23 cellular contexts compared by ENCODE assay signal in genomic region chr6:91149914-91150674, GRCh38.
DNase-seq lines count a peak whose midpoint lies in the region; ATAC-seq, FAIRE-seq and TF ChIP-seq lines count a peak whose summit lies in the region.
"Had no signal": no experiment of that assay in that cellular context is flagged by ENCODE, and none has a peak within 500 bp of the region (broad histone marks: within the 10 kb centered on the region; RNA-seq: fewer than 3 reads in every experiment).

No MANE protein-coding gene starts in this region.

- peaks cover 23% of the 10 kb centered on the region for H3K4me1 Mint-ChIP-seq in astrocyte (ENCODE audit: low read depth, unreplicated experiment)
- no peaks in the 10 kb centered on the region for H3K4me1 Mint-ChIP-seq in CD4-positive, alpha-beta memory T cell
- no peaks in the 10 kb centered on the region for H3K4me1 Mint-ChIP-seq in CD4-positive, alpha-beta T cell (ENCODE audit: low read depth)
- H3K4me1 Mint-ChIP-seq: activated naive CD8-positive, alpha-beta T cell treated with anti-CD3 and anti-CD28 coated beads, Interleukin-2, amount 10 ng/mL, durations not matched to agents 7 days and 5 days had no signal

- H3K9ac ChIP-seq in HCT116 (ENCODE audit: low read length) (no peak overlapping the region), astrocyte (ENCODE audit: low read length) (no peak overlapping the region)
- H3K9ac ChIP-seq: BLaER1, SK-N-SH had no signal

- no peak for TF ChIP-seq CTCF in HCT116 (IDR thresholded peaks at IDR 0.05 in 2 of 3, conservative IDR thresholded peaks at IDR 0.05 in 1 of 3; ENCODE audit: borderline replicate concordance in 1 of 3, insufficient read depth in 1 of 3, low read depth in 2 of 3, low read length in 2 of 3)
- TF ChIP-seq CTCF in astrocyte (IDR thresholded peaks at IDR 0.05; ENCODE audit: insufficient read depth, low read depth, low read length): no peak
- no peak for TF ChIP-seq CTCF in CD4-positive, alpha-beta T cell (IDR thresholded peaks at IDR 0.05)

- no peak for TF ChIP-seq RAD21 in HCT116 (IDR thresholded peaks at IDR 0.05; ENCODE audit: low read depth)

- peak overlapping the region; percentile 80 for H3K27ac Mint-ChIP-seq in astrocyte (ENCODE audit: unreplicated experiment)
- H3K27ac Mint-ChIP-seq in CD4-positive, alpha-beta memory T cell: no peak overlapping the region
- H3K27ac Mint-ChIP-seq in CD4-positive, alpha-beta T cell: no peak overlapping the region
- H3K27ac Mint-ChIP-seq: activated B cell treated with CpG ODN at 0.5 μM for 24 hours; activated CD4-positive, alpha-beta memory T cell treated with anti-CD3 and anti-CD28 coated beads for 36 hours; activated naive CD8-positive, alpha-beta T cell treated with anti-CD3 and anti-CD28 coated beads, Interleukin-2, amount 10 ng/mL, durations not matched to agents 7 days and 5 days; dendritic cell treated with granulocyte-macrophage colony-stimulating factor and Interleukin-4, amounts not matched to agents 40 ng/mL and 50 ng/mL, for 4 days had no signal

- no peak overlapping the region for H3K4me3 Mint-ChIP-seq in astrocyte (ENCODE audit: unreplicated experiment)
- no peak overlapping the region for H3K4me3 Mint-ChIP-seq in CD4-positive, alpha-beta memory T cell
- no peak overlapping the region for H3K4me3 Mint-ChIP-seq in CD4-positive, alpha-beta T cell
- H3K4me3 Mint-ChIP-seq: activated B cell treated with CpG ODN at 0.5 μM for 24 hours; activated CD4-positive, alpha-beta memory T cell treated with anti-CD3 and anti-CD28 coated beads for 36 hours; activated naive CD8-positive, alpha-beta T cell treated with anti-CD3 and anti-CD28 coated beads, Interleukin-2, amount 10 ng/mL, durations not matched to agents 7 days and 5 days; dendritic cell treated with granulocyte-macrophage colony-stimulating factor and Interleukin-4, amounts not matched to agents 40 ng/mL and 50 ng/mL, for 4 days had no signal

- no peak for FAIRE-seq in astrocyte (lab: Jason Lieb, UNC)
- FAIRE-seq in frontal cortex (lab: Jason Lieb, UNC): no peak
- FAIRE-seq: D721Med had no signal

- ATAC-seq in HCT116 (no peak), Right ventricle myocardium superior (ENCODE audit: poor library complexity) (no peak)
- no peak for ATAC-seq in CD4-positive, alpha-beta T cell (ENCODE audit: poor library complexity)

- H3K4me3 ChIP-seq in HCT116 (replicated peaks in 1 of 2; ENCODE audit: low read depth in 1 of 2, low read length in 2 of 2) (no peak overlapping the region), astrocyte (ENCODE audit: insufficient read depth, low read depth, low read length) (no peak overlapping the region)
- no peak overlapping the region for H3K4me3 ChIP-seq in CD4-positive, alpha-beta memory T cell (ENCODE audit: low read length in 2 of 2)
- H3K4me3 ChIP-seq: BLaER1 had no signal

- RAD21 ChIA-PET in HCT116 (lab: Charles Lee; ENCODE audit: low non-redundant PET in 1 of 2, low total read pairs in 2 of 2, uncharacterized antibody in 2 of 2, unreplicated experiment in 2 of 2): no interaction called here

- H4K20me1 ChIP-seq in HCT116 (ENCODE audit: insufficient read depth) (no peaks in the 10 kb centered on the region), astrocyte (ENCODE audit: insufficient read depth, low read length) (no peaks in the 10 kb centered on the region)
- H4K20me1 ChIP-seq: BLaER1 had no signal

- no peak for TF ChIP-seq POLR2A in HCT116 (IDR thresholded peaks at IDR 0.05; ENCODE audit: borderline replicate concordance, extremely low read depth, insufficient read depth, insufficient read length)

- DNase-seq in HCT116 (ENCODE audit: low read depth, low spot score) (no peak), astrocyte (ENCODE audit: low read depth) (peak; percentile 82), foreskin melanocyte (peak; percentile 50), renal cortical epithelial cell (ENCODE audit: low read depth) (peak; percentile 81), frontal cortex (ENCODE audit: low spot score in 2 of 2) (no peak), Right ventricle myocardium superior (no peak)
- no peak for DNase-seq in CD4-positive, alpha-beta memory T cell
- no peak for DNase-seq in CD4-positive, alpha-beta T cell
- DNase-seq: activated B cell treated with CpG ODN at 0.5 μM for 24 hours; activated CD4-positive, alpha-beta memory T cell treated with anti-CD3 and anti-CD28 coated beads for 36 hours; activated effector memory CD4-positive, alpha-beta T cell treated with Interleukin-2 at 50 U/mL for 16 hours; activated naive CD8-positive, alpha-beta T cell treated with anti-CD3 and anti-CD28 coated beads, Interleukin-2, amount 10 ng/mL, durations not matched to agents 7 days and 5 days; EL; GOT3; NCI-H2081; NCI-H510A; RPMI8226; SK-N-SH; T1000; trophoblast cell had no signal

- no peak overlapping the region for H3K4me2 ChIP-seq in HCT116 (ENCODE audit: low read length)
- peak overlapping the region; percentile 52 for H3K4me2 ChIP-seq in astrocyte (ENCODE audit: low read length)
- H3K4me2 ChIP-seq: BLaER1, SK-N-SH had no signal

- POLR2A ChIA-PET in HCT116 (lab: Charles Lee): no interaction called here
- POLR2A ChIA-PET in CD4-positive, alpha-beta memory T cell (lab: Charles Lee; ENCODE audit: partially characterized antibody): no interaction called here
- POLR2A ChIA-PET in CD4-positive, alpha-beta T cell (lab: Charles Lee): no interaction called here

- no peaks in the 10 kb centered on the region for H3K9me2 ChIP-seq in HCT116 (ENCODE audit: insufficient read depth)
- H3K9me2 ChIP-seq: SK-N-SH had no signal

- BruUV-seq in HCT116 (replicated peaks; lab: Mats Ljungman, UMichigan): no TSS peak

- H3K9me3 ChIP-seq in HCT116 (ENCODE audit: control insufficient read depth in 1 of 2, insufficient read depth in 1 of 2, low read depth in 1 of 2, low read length in 2 of 2) (no peaks in the 10 kb centered on the region; a peak in 1 of 4 replicates), astrocyte (ENCODE audit: insufficient read depth, low read depth, low read length) (no peaks in the 10 kb centered on the region)
- no peaks in the 10 kb centered on the region for H3K9me3 ChIP-seq in CD4-positive, alpha-beta memory T cell (ENCODE audit: control insufficient read depth in 1 of 2, low read length in 2 of 2)
- no peaks in the 10 kb centered on the region for H3K9me3 ChIP-seq in CD4-positive, alpha-beta T cell (ENCODE audit: control insufficient read depth, low read length)
- H3K9me3 ChIP-seq: BLaER1, SK-N-SH had no signal

- intact Hi-C loops in HCT116 (cut with micrococcal nuclease) (no loop called here), Right ventricle myocardium superior (cut with DNase I) (no loop called here)
- intact Hi-C loops in CD4-positive, alpha-beta memory T cell (cut with micrococcal nuclease): no loop called here
- intact Hi-C loops in CD4-positive, alpha-beta T cell (cut with DNase I, micrococcal nuclease): no loop called here

- CTCF ChIA-PET in HCT116 (lab: Charles Lee): no interaction called here
- CTCF ChIA-PET in CD4-positive, alpha-beta memory T cell (lab: Charles Lee; ENCODE audit: partially characterized antibody): interaction anchor here (1.6 kb wide), 1 partner anchor 10 kb away, joined by 3 read pairs; no protein-coding TSS in a partner anchor
- CTCF ChIA-PET in CD4-positive, alpha-beta T cell (lab: Charles Lee): no interaction called here

- no peaks in the 10 kb centered on the region for H3K9me3 Mint-ChIP-seq in astrocyte (ENCODE audit: unreplicated experiment)
- H3K9me3 Mint-ChIP-seq in CD4-positive, alpha-beta memory T cell: peaks cover 0 to 2% (median 0%) of the 10 kb centered on the region in 8 donors
- H3K9me3 Mint-ChIP-seq in CD4-positive, alpha-beta T cell: no peaks in the 10 kb centered on the region
- H3K9me3 Mint-ChIP-seq: activated B cell treated with CpG ODN at 0.5 μM for 24 hours; activated CD4-positive, alpha-beta memory T cell treated with anti-CD3 and anti-CD28 coated beads for 36 hours; activated naive CD8-positive, alpha-beta T cell treated with anti-CD3 and anti-CD28 coated beads, Interleukin-2, amount 10 ng/mL, durations not matched to agents 7 days and 5 days; dendritic cell treated with granulocyte-macrophage colony-stimulating factor and Interleukin-4, amounts not matched to agents 40 ng/mL and 50 ng/mL, for 4 days had no signal

- no peaks in the 10 kb centered on the region for H3K79me2 ChIP-seq in HCT116 (ENCODE audit: insufficient read depth, low read length)
- no peaks in the 10 kb centered on the region for H3K79me2 ChIP-seq in astrocyte (ENCODE audit: insufficient read depth, low read length)

- H3K36me3 ChIP-seq in HCT116 (ENCODE audit: control insufficient read depth in 1 of 2, insufficient read depth in 2 of 2, low read length in 2 of 2) (no peaks in the 10 kb centered on the region), astrocyte (ENCODE audit: insufficient read depth, low read length) (no peaks in the 10 kb centered on the region)
- H3K36me3 ChIP-seq in CD4-positive, alpha-beta memory T cell (ENCODE audit: insufficient read depth, low read length): no peaks in the 10 kb centered on the region
- H3K36me3 ChIP-seq: BLaER1 had no signal

- H2AFZ ChIP-seq in HCT116 (ENCODE audit: low read depth, low read length, poor library complexity, severe bottlenecking): no peak overlapping the region
- H2AFZ ChIP-seq in astrocyte (ENCODE audit: low read depth, low read length): peak overlapping the region; percentile 6

- H3K27ac ChIP-seq in HCT116 (ENCODE audit: low read depth, low read length): no peak overlapping the region
- H3K27ac ChIP-seq in astrocyte (ENCODE audit: low read depth, low read length): peak overlapping the region; percentile 53
- H3K27ac ChIP-seq in CD4-positive, alpha-beta memory T cell (ENCODE audit: low read depth, low read length): no peak overlapping the region
- no peak overlapping the region for H3K27ac ChIP-seq in CD4-positive, alpha-beta T cell (ENCODE audit: low read depth, low read length)
- H3K27ac ChIP-seq: BLaER1 had no signal

- no peaks in the 10 kb centered on the region for H3K4me1 ChIP-seq in HCT116 (ENCODE audit: control insufficient read depth in 1 of 2, insufficient read depth in 2 of 2, low read length in 2 of 2)
- H3K4me1 ChIP-seq in astrocyte (ENCODE audit: insufficient read depth, low read length): peaks cover 13% of the 10 kb centered on the region
- no peaks in the 10 kb centered on the region for H3K4me1 ChIP-seq in CD4-positive, alpha-beta memory T cell (ENCODE audit: insufficient read depth, low read length)

- H3K27me3 ChIP-seq in HCT116 (ENCODE audit: insufficient read depth, low read length) (no peaks in the 10 kb centered on the region), astrocyte (ENCODE audit: insufficient read depth, low read length) (no peaks in the 10 kb centered on the region)
- H3K27me3 ChIP-seq in CD4-positive, alpha-beta memory T cell (ENCODE audit: insufficient read depth, low read length): no peaks in the 10 kb centered on the region
- no peaks in the 10 kb centered on the region for H3K27me3 ChIP-seq in CD4-positive, alpha-beta T cell (ENCODE audit: control insufficient read depth, insufficient read depth, low read length)
- H3K27me3 ChIP-seq: BLaER1 had no signal

- H3K36me3 Mint-ChIP-seq in astrocyte (ENCODE audit: low read depth, unreplicated experiment): no peaks in the 10 kb centered on the region
- no peaks in the 10 kb centered on the region for H3K36me3 Mint-ChIP-seq in CD4-positive, alpha-beta memory T cell
- no peaks in the 10 kb centered on the region for H3K36me3 Mint-ChIP-seq in CD4-positive, alpha-beta T cell (ENCODE audit: low read depth)
- H3K36me3 Mint-ChIP-seq: activated CD4-positive, alpha-beta memory T cell treated with anti-CD3 and anti-CD28 coated beads for 36 hours; activated naive CD8-positive, alpha-beta T cell treated with anti-CD3 and anti-CD28 coated beads, Interleukin-2, amount 10 ng/mL, durations not matched to agents 7 days and 5 days had no signal

- peaks cover under 1% of the 10 kb centered on the region for H3K27me3 Mint-ChIP-seq in astrocyte (ENCODE audit: low read depth, unreplicated experiment)
- peaks cover 0 to 2% of the 10 kb centered on the region in 2 donors for H3K27me3 Mint-ChIP-seq in CD4-positive, alpha-beta memory T cell
- no peaks in the 10 kb centered on the region for H3K27me3 Mint-ChIP-seq in CD4-positive, alpha-beta T cell
- H3K27me3 Mint-ChIP-seq: activated B cell treated with CpG ODN at 0.5 μM for 24 hours; activated CD4-positive, alpha-beta memory T cell treated with anti-CD3 and anti-CD28 coated beads for 36 hours; activated naive CD8-positive, alpha-beta T cell treated with anti-CD3 and anti-CD28 coated beads, Interleukin-2, amount 10 ng/mL, durations not matched to agents 7 days and 5 days; dendritic cell treated with granulocyte-macrophage colony-stimulating factor and Interleukin-4, amounts not matched to agents 40 ng/mL and 50 ng/mL, for 4 days had no signal

Comparison
In these comparisons a context has a peak if more than half of its experiments do, and no peak if none do; other contexts are left out.
1. DNase-seq: peak in astrocyte (single experiment), foreskin melanocyte (single experiment) and renal cortical epithelial cell (single experiment); none in HCT116 (single experiment), CD4-positive, alpha-beta memory T cell (0 of 5), CD4-positive, alpha-beta T cell (0 of 10), frontal cortex (0 of 2) and Right ventricle myocardium superior (single experiment).